20 cellular contexts compared by ENCODE assay signal in genomic region chr6:31145386-31145785, GRCh38. TPM values are rescaled to one million over a fixed set of nuclear protein-coding genes. Genes with fewer than 3 reads are reported as not detected.
A peak's percentile ranks its signal among the peaks of the same experiment; 100 is the strongest.
DNase-seq lines count a peak whose midpoint lies in the region; ATAC-seq, FAIRE-seq and TF ChIP-seq lines count a peak whose summit lies in the region.
"Had no signal": no experiment of that assay in that cellular context is flagged by ENCODE, and none has a peak within 500 bp of the region (broad histone marks: within the 10 kb centered on the region; RNA-seq: fewer than 3 reads in every experiment).

No MANE protein-coding gene starts in this region.

- H3K4me3 ChIP-seq in HEK293 (ENCODE audit: low read depth, low read length): no peak overlapping the region
- H3K4me3 ChIP-seq in GM12878: no peak overlapping the region
- peak overlapping the region; percentile 15 to 31 for H3K4me3 ChIP-seq in mucosa of rectum (ENCODE audit: low read length in 2 of 2)
- no peak overlapping the region for H3K4me3 ChIP-seq in stomach
- H3K4me3 ChIP-seq: BLaER1 had no signal

- H2AFZ ChIP-seq in GM12878 (ENCODE audit: control insufficient read depth, low read depth, low read length): no peak overlapping the region

- BruUV-seq in GM12878 (replicated peaks; lab: Mats Ljungman, UMichigan): TSS peak; percentile 45

- no peaks in the 10 kb centered on the region for H3K4me1 ChIP-seq in HEK293 (ENCODE audit: control insufficient read depth, insufficient read depth, low read length)
- H3K4me1 ChIP-seq in GM12878 (ENCODE audit: control insufficient read depth, insufficient read depth, low read length): peaks cover 4% of the 10 kb centered on the region; the same call in 1 of the 2 replicates
- H3K4me1 ChIP-seq in mucosa of rectum (ENCODE audit: control insufficient read depth in 2 of 2, insufficient read depth in 2 of 2, low read length in 2 of 2): peaks cover 14 to 34% of the 10 kb centered on the region in 2 donors
- H3K4me1 ChIP-seq in stomach: peaks cover 9 to 30% (median 23%) of the 10 kb centered on the region in 4 donors
- H3K4me1 ChIP-seq: BLaER1 had no signal

- TF ChIP-seq EP300 in GM12878 (IDR thresholded peaks at IDR 0.05; ENCODE audit: borderline replicate concordance in 1 of 2, control insufficient read depth in 1 of 2, low read depth in 2 of 2, low read length in 2 of 2) (no peak), stomach (IDR thresholded peaks at IDR 0.05) (no peak)

- TF ChIP-seq RAD21 in GM12878 (IDR thresholded peaks at IDR 0.05; ENCODE audit: insufficient read depth, low read depth, low read length): no peak

- H3K79me2 ChIP-seq in GM12878 (ENCODE audit: control insufficient read depth, insufficient read depth, low read length): no peaks in the 10 kb centered on the region

- POLR2A ChIA-PET in HEK293 (lab: Yijun Ruan, JAX) (interaction anchor here (2.5 kb wide), 1 partner anchor 13 kb away, joined by 7 read pairs; the partner anchor contains the start of gene TCF19), GM12878 (lab: Charles Lee) (interaction anchor here (0.5 to 1.3 kb wide), 3 partner anchors 20 to 700 kb away, joined by 3 read pairs; no protein-coding TSS in a partner anchor)

- H3K27me3 ChIP-seq in GM12878 (replicated peaks in 1 of 2; ENCODE audit: control insufficient read depth in 2 of 2, insufficient read depth in 2 of 2, low read length in 1 of 2) (no peaks in the 10 kb centered on the region), mucosa of rectum (ENCODE audit: control insufficient read depth in 2 of 2, insufficient read depth in 2 of 2, low read length in 2 of 2) (no peaks in the 10 kb centered on the region), stomach (no peaks in the 10 kb centered on the region)
- H3K27me3 ChIP-seq: BLaER1 had no signal

- in situ Hi-C loops in GM12878 (cut with MboI): no loop called here

- RAD21 ChIA-PET in GM12878 (lab: Charles Lee; ENCODE audit: unreplicated experiment): interaction anchor here (0.6 to 1.1 kb wide), 2 partner anchors 47 to 221 kb away, joined by 4 read pairs; no protein-coding TSS in a partner anchor

- no peak for DNase-seq in GM12878 (ENCODE audit: low read depth, low spot score)
- no peak for DNase-seq in stomach
- no peak for DNase-seq in T-helper 9 cell
- no peak for DNase-seq in UCSD-AML1 (lab: John Stamatoyannopoulos, UW; ENCODE audit: unreplicated experiment)
- DNase-seq in NCI-H2107 (lab: John Stamatoyannopoulos, UW): no peak
- DNase-seq: 8988T; Calu3; CD8-positive, alpha-beta T cell; DMS79 treated with DMSO at 0.1 percent for 48 hours; H9 had no signal

- no peak for TF ChIP-seq CTCF in HEK293 (tag by site-specific recombination; IDR thresholded peaks at IDR 0.05)
- no peak for TF ChIP-seq CTCF in GM12878 (IDR thresholded peaks at IDR 0.05 in 2 of 3, conservative IDR thresholded peaks at IDR 0.05 in 1 of 3; ENCODE audit: control insufficient read depth in 2 of 3, extremely low read depth in 1 of 3, insufficient read depth in 1 of 3, low read depth in 3 of 3, low read length in 3 of 3)
- TF ChIP-seq CTCF in stomach (IDR thresholded peaks at IDR 0.05): no peak

- H3K9me3 ChIP-seq in HEK293 (ENCODE audit: control insufficient read depth, insufficient read depth, low read depth, low read length) (no peaks in the 10 kb centered on the region), GM12878 (replicated peaks; ENCODE audit: control insufficient read depth, insufficient read depth, low read length) (no peaks in the 10 kb centered on the region), mucosa of rectum (ENCODE audit: control insufficient read depth in 2 of 2, low read length in 2 of 2) (no peaks in the 10 kb centered on the region), stomach (no peaks in the 10 kb centered on the region)
- H3K9me3 ChIP-seq: BLaER1 had no signal

- TF ChIP-seq POLR2A in GM12878 (IDR thresholded peaks at IDR 0.05; ENCODE audit: low read depth, low read length): no peak
- no peak for TF ChIP-seq POLR2A in stomach (IDR thresholded peaks at IDR 0.05)

- H3K27ac ChIP-seq in HEK293 (ENCODE audit: extremely low read depth, low read depth, low read length) (no peak overlapping the region), GM12878 (ENCODE audit: control insufficient read depth, insufficient read depth) (no peak overlapping the region), mucosa of rectum (ENCODE audit: low read depth in 2 of 2, low read length in 2 of 2) (peak overlapping the region; percentile 87 to 94), stomach (peak overlapping the region; percentile 71 to 84 (median 82))
- H3K27ac ChIP-seq: BLaER1 had no signal

- H3K36me3 ChIP-seq in HEK293 (ENCODE audit: control insufficient read depth in 2 of 2, insufficient read depth in 1 of 2, low read length in 2 of 2): peaks cover 16 to 68% of the 10 kb centered on the region in 2 experiments; a peak in 2 of 3 replicates
- peaks cover 0 to 4% of the 10 kb centered on the region in 2 experiments; a peak in 1 of 4 replicates for H3K36me3 ChIP-seq in GM12878 (ENCODE audit: control insufficient read depth in 2 of 2, insufficient read depth in 2 of 2, low read length in 1 of 2)
- peaks cover 11 to 20% of the 10 kb centered on the region in 2 donors for H3K36me3 ChIP-seq in mucosa of rectum (ENCODE audit: control insufficient read depth in 2 of 2, insufficient read depth in 2 of 2, low read length in 2 of 2)
- H3K36me3 ChIP-seq in stomach: peaks cover 5 to 64% (median 38%) of the 10 kb centered on the region in 4 donors

- no peak for FAIRE-seq in GM12878 (lab: Jason Lieb, UNC)
- FAIRE-seq: GM12891, GM19239, H1 had no signal

- no peak overlapping the region for H3K9ac ChIP-seq in GM12878 (ENCODE audit: control insufficient read depth, insufficient read depth, low read length)
- H3K9ac ChIP-seq in mucosa of rectum (ENCODE audit: low read depth in 1 of 2, low read length in 2 of 2): peak overlapping the region in 1 of 2 donors; percentile 52
- H3K9ac ChIP-seq: BLaER1 had no signal

- SMC1A ChIA-PET in GM12878 (lab: Charles Lee; ENCODE audit: uncharacterized antibody, unreplicated experiment): interaction anchor here (0.9 to 2.0 kb wide), 2 partner anchors 10 to 47 kb away, joined by 3 to 10 read pairs; no protein-coding TSS in a partner anchor

- H3K4me2 ChIP-seq in GM12878 (ENCODE audit: control insufficient read depth, insufficient read depth): no peak overlapping the region
- H3K4me2 ChIP-seq: BLaER1 had no signal

- CTCF ChIA-PET in HEK293 (lab: Yijun Ruan, JAX) (interaction anchor here (1.3 to 2.6 kb wide), 5 partner anchors 8 to 221 kb away, joined by 5 to 15 read pairs (median 6); partner anchors contain the start of gene TCF19), GM12878 (lab: Yijun Ruan, JAX) (interaction anchor here (1.0 to 22.9 kb wide), 4 partner anchors 15 to 221 kb away, joined by 3 to 326 read pairs (median 4); no protein-coding TSS in a partner anchor)

- WGBS in GM12878 (ENCODE audit: insufficient coverage, insufficient replicate concordance, low lambda C conversion rate, missing lambda C conversion rate): 88% methylated on average over 10 of the region's 10 CpGs
- WGBS in stomach, 5 donors: 89 to 96% (median 90%) methylated on average over 8 to 10 of the region's 10 CpGs

- intact Hi-C loops in GM12878 (cut with micrococcal nuclease; ENCODE audit: unreplicated experiment) (no loop called here), stomach (cut with DNase I; ENCODE audit: low total_unique reads) (no loop called here)

- no peak for ATAC-seq in GM12878
- no peak for ATAC-seq in HG03354 (IDR thresholded peaks at IDR 0.05; ENCODE audit: poor library complexity, severe bottlenecking, unreplicated experiment)
- ATAC-seq: CD8-positive, alpha-beta T cell had no signal

- no peaks in the 10 kb centered on the region for H4K20me1 ChIP-seq in GM12878 (ENCODE audit: control insufficient read depth, insufficient read depth)
- H4K20me1 ChIP-seq: BLaER1 had no signal

RNA-seq across cellular contexts. Expression of gene PSORS1C2, which starts 6.5 kb away (rescaled TPM):
- total RNA-seq in GM12878 (2013; cell fraction: nucleolus; rRNA removed): not detected in 2 replicates
- total RNA-seq in GM12878 (2014; rRNA removed) (not detected in 2 replicates), GM12878 (2014; rRNA removed; fragmentation: Illumina TruSeq; extraction: Trizol) (not detected in 2 replicates), GM12878 (2021) (not detected in 2 replicates), stomach (under 1 TPM in 1 of 5 donors, not detected in 4; 0.73 TPM)
- polyA plus RNA-seq in GM12878 (2011; ENCODE audit: low read depth): not detected
- polyA plus RNA-seq in GM12878 (2011; rRNA removed) (not detected in 2 replicates), GM12878 (2014; fragmentation: Illumina TruSeq; extraction: Trizol) (not detected in 2 replicates), GM12878 (2014; fragmentation: Nextera tagmentation; extraction: Ambion mirVana) (not detected), GM12878 (2014; rRNA removed) (not detected in 2 replicates), GM12878 (2016; fragmentation: Nextera tagmentation; extraction: Ambion mirVana) (not detected), stomach (1 to 10 TPM in 1 of 3 donors, not detected in 2; 1.6 TPM)
- polyA plus RNA-seq in GM12878 (2011; cell fraction: cytosol; rRNA removed): not detected in 2 replicates
- polyA plus RNA-seq in GM12878 (2011; cell fraction: nucleus; rRNA removed): not detected in 2 replicates
- polyA plus RNA-seq in GM12878 (2012): not detected in 2 replicates
- polyA minus RNA-seq in GM12878 (2011; rRNA and poly(A)+ RNA removed): not detected in 2 replicates
- polyA minus RNA-seq in GM12878 (2011; cell fraction: cytosol; rRNA and poly(A)+ RNA removed): not detected in 2 replicates
- not detected in 2 replicates for polyA minus RNA-seq in GM12878 (2011; cell fraction: nucleus; rRNA and poly(A)+ RNA removed)
- total RNA-seq: A673; Calu3; CD8-positive, alpha-beta T cell; H1; HT-29 had no signal
- polyA plus RNA-seq: AG04450 had no signal

RNA-seq across cellular contexts. Expression of gene CCHCR1, which starts 12.2 kb away (rescaled TPM):
- total RNA-seq in GM12878 (2013; cell fraction: nucleolus; rRNA removed): 36.3 and 37.0 TPM in 2 replicates
- total RNA-seq in GM12878 (2014; rRNA removed) (26.7 and 30.2 TPM in 2 replicates), GM12878 (2014; rRNA removed; fragmentation: Illumina TruSeq; extraction: Trizol) (19.1 and 24.2 TPM in 2 replicates), GM12878 (2021) (35.0 and 36.8 TPM in 2 replicates), stomach (100 to 1,000 TPM in 1 of 5 donors, 10 to 100 TPM in 3, 1 to 10 TPM in 1; 9.7 to 201 (median 24.5) TPM)
- polyA plus RNA-seq in GM12878 (2011; ENCODE audit: low read depth): 14.4 TPM
- polyA plus RNA-seq in GM12878 (2011; rRNA removed) (9.4 and 15.3 TPM in 2 replicates), GM12878 (2014; fragmentation: Illumina TruSeq; extraction: Trizol) (21.7 and 22.6 TPM in 2 replicates), GM12878 (2014; fragmentation: Nextera tagmentation; extraction: Ambion mirVana) (1 to 10 TPM; 1.0 to 1.4 TPM), GM12878 (2014; rRNA removed) (34.9 and 35.2 TPM in 2 replicates), GM12878 (2016; fragmentation: Nextera tagmentation; extraction: Ambion mirVana) (10 to 100 TPM; 31.4 to 34.5 TPM), stomach (10 to 100 TPM; 11.8 to 21.0 (median 12.3) TPM)
- polyA plus RNA-seq in GM12878 (2011; cell fraction: cytosol; rRNA removed): 14.0 and 18.4 TPM in 2 replicates
- polyA plus RNA-seq in GM12878 (2011; cell fraction: nucleus; rRNA removed): 54.6 and 62.6 TPM in 2 replicates
- polyA plus RNA-seq in GM12878 (2012): 24.4 and 26.6 TPM in 2 replicates
- polyA minus RNA-seq in GM12878 (2011; rRNA and poly(A)+ RNA removed): 10.6 and 18.5 TPM in 2 replicates
- 5.0 and 5.2 TPM in 2 replicates for polyA minus RNA-seq in GM12878 (2011; cell fraction: cytosol; rRNA and poly(A)+ RNA removed)
- 14.1 and 23.8 TPM in 2 replicates for polyA minus RNA-seq in GM12878 (2011; cell fraction: nucleus; rRNA and poly(A)+ RNA removed)

RNA-seq across cellular contexts. Expression of gene TCF19, which starts 13.0 kb away (rescaled TPM):
- total RNA-seq in GM12878 (2013; cell fraction: nucleolus; rRNA removed): 12.1 and 12.6 TPM in 2 replicates
- total RNA-seq in GM12878 (2014; rRNA removed): 90.5 and 103 TPM in 2 replicates
- total RNA-seq in GM12878 (2014; rRNA removed; fragmentation: Illumina TruSeq; extraction: Trizol): 42.6 and 46.3 TPM in 2 replicates
- total RNA-seq in GM12878 (2021): 60.2 and 61.1 TPM in 2 replicates
- 20.5 TPM for polyA plus RNA-seq in GM12878 (2011; ENCODE audit: low read depth)
- polyA plus RNA-seq in GM12878 (2011; rRNA removed): 28.3 and 29.0 TPM in 2 replicates
- polyA plus RNA-seq in GM12878 (2011; cell fraction: cytosol; rRNA removed): 31.8 and 47.0 TPM in 2 replicates
- 40.8 and 45.4 TPM in 2 replicates for polyA plus RNA-seq in GM12878 (2011; cell fraction: nucleus; rRNA removed)
- polyA plus RNA-seq in GM12878 (2012): 31.6 and 32.0 TPM in 2 replicates
- 33.9 and 43.6 TPM in 2 replicates for polyA plus RNA-seq in GM12878 (2014; fragmentation: Illumina TruSeq; extraction: Trizol)
- 10 to 100 TPM in 1 of 2 experiments, 1 to 10 TPM in 1; 7.7 to 19.5 TPM for polyA plus RNA-seq in GM12878 (2014; fragmentation: Nextera tagmentation; extraction: Ambion mirVana)
- polyA plus RNA-seq in GM12878 (2014; rRNA removed): 83.5 and 91.4 TPM in 2 replicates
- 10 to 100 TPM; 77.9 to 85.0 TPM for polyA plus RNA-seq in GM12878 (2016; fragmentation: Nextera tagmentation; extraction: Ambion mirVana)
- 12.8 and 28.2 TPM in 2 replicates for polyA minus RNA-seq in GM12878 (2011; rRNA and poly(A)+ RNA removed)
- polyA minus RNA-seq in GM12878 (2011; cell fraction: cytosol; rRNA and poly(A)+ RNA removed): 8.2 and 10.0 TPM in 2 replicates
- polyA minus RNA-seq in GM12878 (2011; cell fraction: nucleus; rRNA and poly(A)+ RNA removed): 5.7 and 12.2 TPM in 2 replicates
- 10 to 100 TPM in 1 of 5 donors, 1 to 10 TPM in 4; 5.8 to 16.1 (median 7.1) TPM for total RNA-seq in stomach
- 1 to 10 TPM; 5.0 to 7.7 (median 7.7) TPM for polyA plus RNA-seq in stomach

RNA-seq across cellular contexts. Expression of gene POU5F1, which starts 25.1 kb away (rescaled TPM):
- 1.1 and 3.6 TPM in 2 replicates for total RNA-seq in GM12878 (2013; cell fraction: nucleolus; rRNA removed)
- total RNA-seq in GM12878 (2014; rRNA removed): 3.1 and 4.1 TPM in 2 replicates
- 4.5 and 5.3 TPM in 2 replicates for total RNA-seq in GM12878 (2014; rRNA removed; fragmentation: Illumina TruSeq; extraction: Trizol)
- 2.0 and 3.7 TPM in 2 replicates for total RNA-seq in GM12878 (2021)
- polyA plus RNA-seq in GM12878 (2011; ENCODE audit: low read depth): 1.9 TPM
- polyA plus RNA-seq in GM12878 (2011; rRNA removed): 2.3 and 2.5 TPM in 2 replicates
- polyA plus RNA-seq in GM12878 (2011; cell fraction: cytosol; rRNA removed): 1.9 and 3.1 TPM in 2 replicates
- 10.6 and 14.3 TPM in 2 replicates for polyA plus RNA-seq in GM12878 (2011; cell fraction: nucleus; rRNA removed)
- polyA plus RNA-seq in GM12878 (2012): 3.4 and 4.7 TPM in 2 replicates
- polyA plus RNA-seq in GM12878 (2014; fragmentation: Illumina TruSeq; extraction: Trizol): 2.1 and 4.8 TPM in 2 replicates
- polyA plus RNA-seq in GM12878 (2014; fragmentation: Nextera tagmentation; extraction: Ambion mirVana): 1 to 10 TPM; 1.4 to 2.7 TPM
- polyA plus RNA-seq in GM12878 (2014; rRNA removed): 3.7 and 5.5 TPM in 2 replicates
- polyA plus RNA-seq in GM12878 (2016; fragmentation: Nextera tagmentation; extraction: Ambion mirVana): 1 to 10 TPM; 1.8 to 2.0 TPM
- 1.6 and 4.1 TPM in 2 replicates for polyA minus RNA-seq in GM12878 (2011; rRNA and poly(A)+ RNA removed)
- polyA minus RNA-seq in GM12878 (2011; cell fraction: cytosol; rRNA and poly(A)+ RNA removed): 0.94 TPM in 1 of 2 replicates, not detected in the other
- 1.5 and 1.6 TPM in 2 replicates for polyA minus RNA-seq in GM12878 (2011; cell fraction: nucleus; rRNA and poly(A)+ RNA removed)
- total RNA-seq in stomach: 100 to 1,000 TPM in 2 of 5 donors, 10 to 100 TPM in 2, not detected in 1; 47.5 to 155 (median 113) TPM
- polyA plus RNA-seq in stomach: 10 to 100 TPM in 1 of 3 donors, 1 to 10 TPM in 2; 2.6 to 13.0 (median 6.5) TPM
- total RNA-seq: A673; CD8-positive, alpha-beta T cell had no signal
- polyA plus RNA-seq: AG04450 had no signal

RNA-seq across cellular contexts. Expression of gene CDSN, which starts 25.1 kb away (rescaled TPM):
- not detected in 2 replicates for total RNA-seq in GM12878 (2013; cell fraction: nucleolus; rRNA removed)
- not detected in 2 replicates for total RNA-seq in GM12878 (2014; rRNA removed)
- total RNA-seq in GM12878 (2014; rRNA removed; fragmentation: Illumina TruSeq; extraction: Trizol): not detected in 2 replicates
- not detected in 2 replicates for total RNA-seq in GM12878 (2021)
- not detected for polyA plus RNA-seq in GM12878 (2011; ENCODE audit: low read depth)
- not detected in 2 replicates for polyA plus RNA-seq in GM12878 (2011; rRNA removed)
- not detected in 2 replicates for polyA plus RNA-seq in GM12878 (2011; cell fraction: cytosol; rRNA removed)
- not detected in 2 replicates for polyA plus RNA-seq in GM12878 (2011; cell fraction: nucleus; rRNA removed)
- polyA plus RNA-seq in GM12878 (2012): not detected in 2 replicates
- 0.01 TPM in 1 of 2 replicates, not detected in the other for polyA plus RNA-seq in GM12878 (2014; fragmentation: Illumina TruSeq; extraction: Trizol)
- polyA plus RNA-seq in GM12878 (2014; fragmentation: Nextera tagmentation; extraction: Ambion mirVana): not detected
- polyA plus RNA-seq in GM12878 (2014; rRNA removed): not detected in 2 replicates
- not detected for polyA plus RNA-seq in GM12878 (2016; fragmentation: Nextera tagmentation; extraction: Ambion mirVana)
- not detected in 2 replicates for polyA minus RNA-seq in GM12878 (2011; rRNA and poly(A)+ RNA removed)
- polyA minus RNA-seq in GM12878 (2011; cell fraction: cytosol; rRNA and poly(A)+ RNA removed): not detected in 2 replicates
- polyA minus RNA-seq in GM12878 (2011; cell fraction: nucleus; rRNA and poly(A)+ RNA removed): not detected in 2 replicates
- not detected for total RNA-seq in stomach
- under 1 TPM in 1 of 3 donors, not detected in 2; 0.05 TPM for polyA plus RNA-seq in stomach
- total RNA-seq: A673; CD8-positive, alpha-beta T cell; H1; H9 had no signal
- polyA plus RNA-seq: AG04450, H1 had no signal

Comparison
In these comparisons a context has a peak if more than half of its experiments do, and no peak if none do; other contexts are left out.
1. H3K27ac ChIP-seq: peak in mucosa of rectum (2 of 2) and stomach (5 of 5); none in HEK293 (single experiment) and GM12878 (single experiment).
2. H3K4me3 ChIP-seq: peak in mucosa of rectum (2 of 2); none in HEK293 (single experiment), GM12878 (single experiment) and stomach (0 of 4).